16 cellular contexts compared by ENCODE assay signal in genomic region chr10:130352291-130352645, GRCh38.
"Had no signal": no experiment of that assay in that cellular context is flagged by ENCODE, and none has a peak within 500 bp of the region (broad histone marks: within the 10 kb centered on the region; RNA-seq: fewer than 3 reads in every experiment).

No MANE protein-coding gene starts in this region.

- H3K27me3 Mint-ChIP-seq: effector memory CD8-positive, alpha-beta T cell; naive B cell had no signal

- H3K4me1 Mint-ChIP-seq: activated CD4-positive, alpha-beta T cell treated with anti-CD3 and anti-CD28 coated beads, Interleukin-2, amount 10 ng/mL, durations not matched to agents 7 days and 5 days; naive B cell had no signal

- H3K36me3 ChIP-seq: left lung, neutrophil, spleen had no signal

- ATAC-seq: activated CD4-positive, CD25-positive, alpha-beta regulatory T cell treated with anti-CD3 and anti-CD28 coated beads, Interleukin-2, amount 50 U/mL, for 24 hours; activated T-cell treated with anti-CD3 and anti-CD28 coated beads, Interleukin-2, amount 50 U/mL, for 72 hours; effector memory CD8-positive, alpha-beta T cell; left lung; mucosa of descending colon had no signal

- H3K27ac Mint-ChIP-seq: activated CD4-positive, alpha-beta T cell treated with anti-CD3 and anti-CD28 coated beads, Interleukin-2, amount 10 ng/mL, durations not matched to agents 7 days and 5 days; activated naive CD8-positive, alpha-beta T cell; activated T-cell treated with anti-CD3 and anti-CD28 coated beads, Interleukin-2, amount 50 U/mL, for 72 hours; effector memory CD8-positive, alpha-beta T cell; naive B cell had no signal

- H3K9me3 Mint-ChIP-seq: activated CD4-positive, alpha-beta T cell treated with anti-CD3 and anti-CD28 coated beads, Interleukin-2, amount 10 ng/mL, durations not matched to agents 7 days and 5 days had no signal

- DNase-seq: activated CD4-positive, alpha-beta T cell treated with anti-CD3 and anti-CD28 coated beads, Interleukin-2, amount 10 ng/mL, durations not matched to agents 7 days and 5 days; activated T-cell treated with anti-CD3 and anti-CD28 coated beads, Interleukin-2, amount 50 U/mL, for 72 hours; effector memory CD8-positive, alpha-beta T cell; foreskin fibroblast; hippocampal formation; islet precursor cell; left lung; mucosa of descending colon; naive B cell; stimulated activated naive CD4-positive, alpha-beta T cell; T-helper 1 cell had no signal

- H3K4me3 Mint-ChIP-seq: activated CD4-positive, alpha-beta T cell treated with anti-CD3 and anti-CD28 coated beads, Interleukin-2, amount 10 ng/mL, durations not matched to agents 7 days and 5 days; activated naive CD8-positive, alpha-beta T cell; activated T-cell treated with anti-CD3 and anti-CD28 coated beads, Interleukin-2, amount 50 U/mL, for 72 hours; effector memory CD8-positive, alpha-beta T cell; naive B cell had no signal

- H3K27ac ChIP-seq: epithelial cell of prostate, left lung, neutrophil, spleen had no signal

- H3K9me3 ChIP-seq: mucosa of descending colon, neutrophil had no signal

- H3K4me1 ChIP-seq: left lung, spleen had no signal

- H3K27me3 ChIP-seq: left lung, neutrophil had no signal

- H3K36me3 Mint-ChIP-seq: activated naive CD8-positive, alpha-beta T cell; naive B cell had no signal

- H3K4me3 ChIP-seq: left lung, mucosa of descending colon, spleen had no signal
